27 cellular contexts compared by ENCODE assay signal in genomic region chr17:73121513-73121912, GRCh38. TPM values are rescaled to one million over a fixed set of nuclear protein-coding genes. Genes with fewer than 3 reads are reported as not detected.
"Had no signal": no experiment of that assay in that cellular context is flagged by ENCODE, and none has a peak within 500 bp of the region (broad histone marks: within the 10 kb centered on the region; RNA-seq: fewer than 3 reads in every experiment).

No MANE protein-coding gene starts in this region.

- H3K36me3 ChIP-seq: ascending aorta, breast epithelium, cardiac muscle cell, gastrocnemius medialis, heart left ventricle had no signal

- H3K27me3 ChIP-seq: ascending aorta, breast epithelium, cardiac muscle cell, dorsolateral prefrontal cortex, gastrocnemius medialis, heart left ventricle had no signal

- ATAC-seq: activated CD4-positive, alpha-beta T cell treated with anti-CD3 and anti-CD28 coated beads for 36 hours; activated naive CD4-positive, alpha-beta T cell treated with anti-CD3 and anti-CD28 coated beads, Interleukin-2, amount 50 U/mL, for 72 hours; activated T-cell treated with anti-CD3 and anti-CD28 coated beads, Interleukin-2, amount 50 U/mL, for 72 hours; esophagus mucosa; foreskin keratinocyte; gastrocnemius medialis had no signal

- DNase-seq: activated CD4-positive, alpha-beta memory T cell treated with anti-CD3 and anti-CD28 coated beads for 36 hours; activated CD4-positive, alpha-beta T cell treated with anti-CD3 and anti-CD28 coated beads for 36 hours; activated CD4-positive, alpha-beta T cell treated with anti-CD3 and anti-CD28 coated beads, Interleukin-2, amount 10 ng/mL, durations not matched to agents 24 days and 14 days; activated CD4-positive, CD25-positive, alpha-beta regulatory T cell; activated CD4-positive, CD25-positive, alpha-beta regulatory T cell treated with anti-CD3 and anti-CD28 coated beads, Interleukin-2, amount 50 U/mL, for 72 hours; activated CD8-positive, alpha-beta memory T cell treated with anti-CD3 and anti-CD28 coated beads, Interleukin-2, amount 50 U/mL, for 48 hours; activated gamma-delta T cell; activated naive CD4-positive, alpha-beta T cell; activated naive CD4-positive, alpha-beta T cell treated with anti-CD3 and anti-CD28 coated beads, Interleukin-2, amount 10 ng/mL, durations not matched to agents 7 days and 5 days; activated naive CD8-positive, alpha-beta T cell treated with anti-CD3 and anti-CD28 coated beads, Interleukin-2, amount 10 ng/mL, durations not matched to agents 7 days and 5 days; activated T-cell treated with anti-CD3 and anti-CD28 coated beads for 4 hours; activated T-cell treated with anti-CD3 and anti-CD28 coated beads, Interleukin-2, amount 50 U/mL, for 24 hours; activated T-cell treated with anti-CD3 and anti-CD28 coated beads, Interleukin-2, amount 50 U/mL, for 72 hours; dorsolateral prefrontal cortex; effector memory CD4-positive, alpha-beta T cell; foreskin keratinocyte; gastrocnemius medialis; glutamatergic neuron; T-helper 2 cell had no signal

- H3K27ac ChIP-seq: ascending aorta, breast epithelium, cardiac muscle cell, coronary artery, dorsolateral prefrontal cortex, foreskin keratinocyte, gastrocnemius medialis, heart left ventricle had no signal

- H3K9me3 ChIP-seq: ascending aorta, breast epithelium, gastrocnemius medialis, heart left ventricle had no signal

- H3K4me3 ChIP-seq: ascending aorta, breast epithelium, cardiac muscle cell, coronary artery, dorsolateral prefrontal cortex, gastrocnemius medialis, heart left ventricle had no signal

- H3K4me1 ChIP-seq: ascending aorta, breast epithelium, foreskin keratinocyte, gastrocnemius medialis, heart left ventricle had no signal

RNA-seq across cellular contexts. Expression of gene SSTR2, which starts 43.3 kb away (rescaled TPM):
- total RNA-seq: activated naive CD8-positive, alpha-beta T cell treated with anti-CD3 and anti-CD28 coated beads, Interleukin-2, amount 10 ng/mL, durations not matched to agents 7 days and 5 days; epithelial cell of proximal tubule; esophagus mucosa; foreskin keratinocyte had no signal
- polyA plus RNA-seq: foreskin keratinocyte had no signal
